Comparison of ENCODE assay signal across 32 cellular contexts in the genomic region with DNA sequence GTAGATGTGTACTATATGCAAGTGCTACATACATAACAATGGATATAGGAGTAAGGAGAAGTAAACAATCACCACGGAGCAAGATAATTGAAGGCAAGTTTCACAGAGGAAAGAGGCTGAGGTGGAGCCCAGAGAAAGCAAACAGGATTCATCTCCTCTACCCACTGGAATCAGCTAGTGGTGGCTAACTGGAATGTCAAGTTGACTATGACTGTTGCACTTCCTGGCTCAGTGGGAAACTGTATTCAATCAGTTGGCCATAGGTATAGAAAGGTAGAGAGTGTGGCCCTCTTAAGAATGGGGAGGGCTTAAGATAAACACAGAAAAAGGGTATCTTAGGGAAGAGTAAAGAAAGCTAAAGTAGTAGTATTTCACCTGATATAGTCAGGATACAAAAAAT.
"Had no signal": no experiment of that assay in that cellular context is flagged by ENCODE, and none has a peak within 500 bp of the region (broad histone marks: within the 10 kb centered on the region; RNA-seq: fewer than 3 reads in every experiment).

No MANE protein-coding gene starts in this region.

- DNase-seq: activated B cell treated with CpG ODN at 0.5 μM for 24 hours; activated CD4-positive, alpha-beta T cell treated with anti-CD3 and anti-CD28 coated beads for 1 hour; activated CD4-positive, alpha-beta T cell treated with anti-CD3 and anti-CD28 coated beads, Interleukin-2, amount 10 ng/mL, durations not matched to agents 24 days and 14 days; activated CD4-positive, alpha-beta T cell treated with anti-CD3 and anti-CD28 coated beads, Interleukin-2, amount 50 U/mL, for 48 hours; activated CD8-positive, alpha-beta memory T cell treated with anti-CD3 and anti-CD28 coated beads, Interleukin-2, amount 10 ng/mL, durations not matched to agents 7 days and 5 days; activated effector memory CD4-positive, alpha-beta T cell treated with Interleukin-2 at 50 U/mL for 16 hours; activated naive CD4-positive, alpha-beta T cell; activated naive CD8-positive, alpha-beta T cell treated with anti-CD3 and anti-CD28 coated beads, Interleukin-2, amount 50 U/mL, for 24 hours; activated T-cell treated with anti-CD3 and anti-CD28 coated beads, Interleukin-2, amount 50 U/mL, for 24 hours; amygdala; MG63; MV-4-11; NCI-H1092 treated with DMSO at 0.1 percent for 48 hours; NCI-H1417 treated with DMSO at 0.1 percent for 48 hours; NCI-H1694; NCI-H2029; NCI-H2107; NCI-H2171 treated with DMSO at 0.1 percent for 48 hours; NCI-H226; NCI-H526; NCI-H82; Right ventricle myocardium superior; SW 1271 had no signal

- H3K27ac ChIP-seq: RWPE1, SJSA1 had no signal

- H3K4me1 ChIP-seq: SJSA1 had no signal

- H3K27me3 Mint-ChIP-seq: activated B cell treated with CpG ODN at 0.5 μM for 24 hours; activated CD4-positive, alpha-beta T cell treated with anti-CD3 and anti-CD28 coated beads, Interleukin-2, amount 10 ng/mL, durations not matched to agents 24 days and 14 days; activated CD8-positive, alpha-beta memory T cell treated with anti-CD3 and anti-CD28 coated beads, Interleukin-2, amount 10 ng/mL, durations not matched to agents 7 days and 5 days; activated naive CD4-positive, alpha-beta T cell treated with anti-CD3 and anti-CD28 coated beads, Interleukin-2, amount 50 U/mL, for 24 hours; activated naive CD8-positive, alpha-beta T cell treated with anti-CD3 and anti-CD28 coated beads, Interleukin-2, amount 50 U/mL, for 24 hours; activated T-cell treated with anti-CD3 and anti-CD28 coated beads, Interleukin-2, amount 50 U/mL, for 24 hours had no signal

- H3K4me3 ChIP-seq: MG63, SJSA1 had no signal

- FAIRE-seq: astrocyte had no signal

- H3K27ac Mint-ChIP-seq: activated B cell treated with CpG ODN at 0.5 μM for 24 hours; activated CD4-positive, alpha-beta T cell treated with anti-CD3 and anti-CD28 coated beads, Interleukin-2, amount 10 ng/mL, durations not matched to agents 24 days and 14 days; activated CD8-positive, alpha-beta memory T cell treated with anti-CD3 and anti-CD28 coated beads, Interleukin-2, amount 10 ng/mL, durations not matched to agents 7 days and 5 days; activated naive CD4-positive, alpha-beta T cell treated with anti-CD3 and anti-CD28 coated beads, Interleukin-2, amount 50 U/mL, for 24 hours; activated naive CD8-positive, alpha-beta T cell treated with anti-CD3 and anti-CD28 coated beads, Interleukin-2, amount 50 U/mL, for 24 hours; activated T-cell treated with anti-CD3 and anti-CD28 coated beads, Interleukin-2, amount 50 U/mL, for 24 hours; activated T-helper 1 cell treated with anti-CD3 and anti-CD28 coated beads, Interleukin-12 subunit alpha, Interleukin-12 subunit beta, Interleukin-2, Interleukin-4 antibody, amounts not matched to agents 30 ng/mL and 10 ng/mL and 1 ng/mL, durations not matched to agents 14 hours and 24 hours and 36 hours; brain; T-helper 2 cell treated with Interferon-gamma antibody and Interleukin-4, amounts not matched to agents 5 μg/mL and 100 μg/mL, for 36 hours had no signal

- ATAC-seq: activated CD8-positive, alpha-beta memory T cell treated with anti-CD3 and anti-CD28 coated beads, Interleukin-2, amount 10 ng/mL, durations not matched to agents 7 days and 5 days; activated naive CD8-positive, alpha-beta T cell treated with anti-CD3 and anti-CD28 coated beads, Interleukin-2, amount 50 U/mL, for 24 hours; Panc1; SK-N-SH treated with all-trans-retinoic acid at 6 μM for 48 hours had no signal

- H3K4me3 Mint-ChIP-seq: activated B cell treated with CpG ODN at 0.5 μM for 24 hours; activated CD4-positive, alpha-beta T cell treated with anti-CD3 and anti-CD28 coated beads, Interleukin-2, amount 10 ng/mL, durations not matched to agents 24 days and 14 days; activated CD8-positive, alpha-beta memory T cell treated with anti-CD3 and anti-CD28 coated beads, Interleukin-2, amount 10 ng/mL, durations not matched to agents 7 days and 5 days; activated naive CD4-positive, alpha-beta T cell treated with anti-CD3 and anti-CD28 coated beads, Interleukin-2, amount 50 U/mL, for 24 hours; activated naive CD8-positive, alpha-beta T cell treated with anti-CD3 and anti-CD28 coated beads, Interleukin-2, amount 50 U/mL, for 24 hours; activated T-cell treated with anti-CD3 and anti-CD28 coated beads, Interleukin-2, amount 50 U/mL, for 24 hours; activated T-helper 1 cell treated with anti-CD3 and anti-CD28 coated beads, Interleukin-12 subunit alpha, Interleukin-12 subunit beta, Interleukin-2, Interleukin-4 antibody, amounts not matched to agents 30 ng/mL and 10 ng/mL and 1 ng/mL, durations not matched to agents 14 hours and 24 hours and 36 hours; brain; T-helper 2 cell treated with Interferon-gamma antibody and Interleukin-4, amounts not matched to agents 5 μg/mL and 100 μg/mL, for 36 hours had no signal

- H3K27me3 ChIP-seq: MG63, SJSA1 had no signal

- H3K4me1 Mint-ChIP-seq: activated B cell treated with CpG ODN at 0.5 μM for 24 hours; activated CD8-positive, alpha-beta memory T cell treated with anti-CD3 and anti-CD28 coated beads, Interleukin-2, amount 10 ng/mL, durations not matched to agents 7 days and 5 days; activated naive CD8-positive, alpha-beta T cell treated with anti-CD3 and anti-CD28 coated beads, Interleukin-2, amount 50 U/mL, for 24 hours; brain had no signal

- H3K9me3 ChIP-seq: SJSA1 had no signal
